ENCODE assay signal across 13 cellular contexts in genomic region chr2:69790601-69790959, GRCh38. TPM values are rescaled to one million over a fixed set of nuclear protein-coding genes. Genes with fewer than 3 reads are reported as not detected.
DNase-seq lines count a peak whose midpoint lies in the region; ATAC-seq, FAIRE-seq and TF ChIP-seq lines count a peak whose summit lies in the region.
"Had no signal": no experiment of that assay in that cellular context is flagged by ENCODE, and none has a peak within 500 bp of the region (broad histone marks: within the 10 kb centered on the region; RNA-seq: fewer than 3 reads in every experiment).

No MANE protein-coding gene starts in this region.

- no peak overlapping the region for H3K4me3 Mint-ChIP-seq in astrocyte (ENCODE audit: unreplicated experiment)
- H3K4me3 Mint-ChIP-seq in mesothelial cell of epicardium: no peak overlapping the region
- H3K4me3 Mint-ChIP-seq: activated T-helper 1 cell treated with anti-CD3 and anti-CD28 coated beads, Interleukin-12 subunit alpha, Interleukin-12 subunit beta, Interleukin-2, Interleukin-4 antibody, amounts not matched to agents 30 ng/mL and 10 ng/mL and 1 ng/mL, durations not matched to agents 14 hours and 24 hours and 36 hours had no signal

- H3K27ac ChIP-seq in astrocyte (ENCODE audit: low read depth, low read length): peak overlapping the region; percentile 86
- peak overlapping the region; percentile 42 for H3K27ac ChIP-seq in subcutaneous abdominal adipose tissue (ENCODE audit: low read depth, low read length)
- peak overlapping the region in 1 of 2 experiments; percentile 67; a peak in 1 of 4 replicates for H3K27ac ChIP-seq in SK-N-SH (ENCODE audit: low read depth in 2 of 2, low read length in 1 of 2)

- no peaks in the 10 kb centered on the region for H3K9me3 ChIP-seq in astrocyte (ENCODE audit: insufficient read depth, low read depth, low read length)
- H3K9me3 ChIP-seq in subcutaneous abdominal adipose tissue (ENCODE audit: control insufficient read depth in 5 of 5, low read length in 5 of 5): no peaks in the 10 kb centered on the region
- no peaks in the 10 kb centered on the region for H3K9me3 ChIP-seq in SK-N-SH

- TF ChIP-seq CTCF in astrocyte (IDR thresholded peaks at IDR 0.05; ENCODE audit: insufficient read depth, low read depth, low read length): no peak
- TF ChIP-seq CTCF in mesothelial cell of epicardium (IDR thresholded peaks at IDR 0.05; ENCODE audit: unreplicated experiment): no peak
- no peak for TF ChIP-seq CTCF in SK-N-SH (IDR thresholded peaks at IDR 0.05)

- H3K27me3 ChIP-seq in astrocyte (ENCODE audit: insufficient read depth, low read length): no peaks in the 10 kb centered on the region
- H3K27me3 ChIP-seq in subcutaneous abdominal adipose tissue (ENCODE audit: control insufficient read depth in 5 of 5, insufficient read depth in 4 of 5, low read length in 5 of 5): no peaks in the 10 kb centered on the region
- H3K27me3 ChIP-seq in SK-N-SH (ENCODE audit: insufficient read depth): no peaks in the 10 kb centered on the region

- ATAC-seq in GM19452 (IDR thresholded peaks at IDR 0.05; ENCODE audit: unreplicated experiment): peak; percentile 1
- ATAC-seq in GM18867 (IDR thresholded peaks at IDR 0.05; ENCODE audit: unreplicated experiment): no peak

- DNase-seq in astrocyte (ENCODE audit: low read depth): no peak
- DNase-seq in mesothelial cell of epicardium (ENCODE audit: low spot score in 2 of 2, unreplicated experiment in 2 of 2): no peak
- no peak for DNase-seq in SK-N-SH
- DNase-seq in retina: no peak
- no peak for DNase-seq in NCI-H510A (lab: John Stamatoyannopoulos, UW)
- DNase-seq: activated CD4-positive, CD25-positive, alpha-beta regulatory T cell treated with anti-CD3 and anti-CD28 coated beads, Interleukin-2, amount 50 U/mL, for 72 hours; NCI-H1930; SHP77 had no signal

- H3K27me3 Mint-ChIP-seq in astrocyte (ENCODE audit: low read depth, unreplicated experiment) (no peaks in the 10 kb centered on the region), mesothelial cell of epicardium (ENCODE audit: low read depth) (no peaks in the 10 kb centered on the region)

- H3K36me3 ChIP-seq in astrocyte (ENCODE audit: insufficient read depth, low read length) (no peaks in the 10 kb centered on the region), subcutaneous abdominal adipose tissue (ENCODE audit: control insufficient read depth in 5 of 5, insufficient read depth in 5 of 5, low read length in 5 of 5) (peaks cover 0 to 20% (median 6%) of the 10 kb centered on the region in 5 donors), SK-N-SH (replicated peaks in 1 of 2; ENCODE audit: control insufficient read depth in 1 of 2, insufficient read depth in 2 of 2, low read length in 1 of 2) (peaks cover 2 to 20% of the 10 kb centered on the region in 2 experiments)

- CTCF ChIA-PET in SK-N-SH (lab: Yijun Ruan, JAX): interaction anchor here (1.8 to 2.1 kb wide), 2 partner anchors 27 to 66 kb away, joined by 8 to 9 read pairs; no protein-coding TSS in a partner anchor

- 88% methylated on average over 1 of the region's 1 CpG for WGBS in SK-N-SH (ENCODE audit: low lambda C conversion rate)

- H3K36me3 Mint-ChIP-seq in astrocyte (ENCODE audit: low read depth, unreplicated experiment) (peaks cover 17% of the 10 kb centered on the region), mesothelial cell of epicardium (peaks cover 5% of the 10 kb centered on the region)

- TF ChIP-seq RAD21 in SK-N-SH (IDR thresholded peaks at IDR 0.05; ENCODE audit: low read length): no peak

- no peak overlapping the region for H3K4me3 ChIP-seq in astrocyte (ENCODE audit: insufficient read depth, low read depth, low read length)
- no peak overlapping the region for H3K4me3 ChIP-seq in subcutaneous abdominal adipose tissue (ENCODE audit: low read depth in 1 of 5, low read length in 5 of 5)
- no peak overlapping the region for H3K4me3 ChIP-seq in SK-N-SH (ENCODE audit: low read depth in 2 of 2, low read length in 1 of 2)

- H3K9me2 ChIP-seq in SK-N-SH: no peaks in the 10 kb centered on the region

- H3K9ac ChIP-seq in astrocyte (ENCODE audit: low read length) (peak overlapping the region; percentile 78), subcutaneous abdominal adipose tissue (ENCODE audit: low read length in 5 of 5) (peak overlapping the region in 2 of 5 donors; percentile 5 to 48), SK-N-SH (no peak overlapping the region)

- peak overlapping the region; percentile 97 for H3K27ac Mint-ChIP-seq in astrocyte (ENCODE audit: unreplicated experiment)
- peak overlapping the region; percentile 97 for H3K27ac Mint-ChIP-seq in mesothelial cell of epicardium

- H3K4me1 Mint-ChIP-seq in astrocyte (ENCODE audit: low read depth, unreplicated experiment): peaks cover 36% of the 10 kb centered on the region
- H3K4me1 Mint-ChIP-seq in mesothelial cell of epicardium: peaks cover 36% of the 10 kb centered on the region

- H3F3A ChIP-seq in SK-N-SH (replicated peaks; ENCODE audit: insufficient read depth): no peaks in the 10 kb centered on the region

- H2AFZ ChIP-seq in astrocyte (ENCODE audit: low read depth, low read length) (no peak overlapping the region), SK-N-SH (ENCODE audit: low read depth) (no peak overlapping the region)

- H4K20me1 ChIP-seq in astrocyte (ENCODE audit: insufficient read depth, low read length): no peaks in the 10 kb centered on the region
- no peaks in the 10 kb centered on the region for H4K20me1 ChIP-seq in SK-N-SH (ENCODE audit: insufficient read depth)

- POLR2A ChIA-PET in SK-N-SH (lab: Yijun Ruan, JAX): no interaction called here

- peak overlapping the region; percentile 76 for H3K4me2 ChIP-seq in astrocyte (ENCODE audit: low read length)
- H3K4me2 ChIP-seq in SK-N-SH: no peak overlapping the region

- H3K9me3 Mint-ChIP-seq in astrocyte (ENCODE audit: unreplicated experiment): no peaks in the 10 kb centered on the region
- no peaks in the 10 kb centered on the region for H3K9me3 Mint-ChIP-seq in mesothelial cell of epicardium
- H3K9me3 Mint-ChIP-seq: activated T-helper 1 cell treated with anti-CD3 and anti-CD28 coated beads, Interleukin-12 subunit alpha, Interleukin-12 subunit beta, Interleukin-2, Interleukin-4 antibody, amounts not matched to agents 30 ng/mL and 10 ng/mL and 1 ng/mL, durations not matched to agents 14 hours and 24 hours and 36 hours had no signal

- no peak for FAIRE-seq in astrocyte (lab: Jason Lieb, UNC)
- FAIRE-seq: colon had no signal

- peaks cover 23% of the 10 kb centered on the region for H3K4me1 ChIP-seq in astrocyte (ENCODE audit: insufficient read depth, low read length)
- peaks cover 0 to 27% (median 22%) of the 10 kb centered on the region in 5 donors for H3K4me1 ChIP-seq in subcutaneous abdominal adipose tissue (ENCODE audit: control insufficient read depth in 5 of 5, insufficient read depth in 5 of 5, low read length in 5 of 5)
- H3K4me1 ChIP-seq in SK-N-SH (ENCODE audit: control insufficient read depth in 1 of 2, insufficient read depth in 2 of 2, low read depth in 1 of 2, low read length in 1 of 2): peaks cover 0 to 10% of the 10 kb centered on the region in 2 experiments; a peak in 3 of 4 replicates

- no peak for TF ChIP-seq EP300 in SK-N-SH (IDR thresholded peaks at IDR 0.05; ENCODE audit: borderline replicate concordance in 1 of 2, low read depth in 1 of 2, low read length in 1 of 2)

- H3K79me2 ChIP-seq in astrocyte (ENCODE audit: insufficient read depth, low read length): no peaks in the 10 kb centered on the region
- no peaks in the 10 kb centered on the region for H3K79me2 ChIP-seq in SK-N-SH (ENCODE audit: insufficient read depth)

TF ChIP-seq in SK-N-SH, 30 proteins besides CTCF, POLR2A, EP300 and RAD21 (continues in another document):
- TF ChIP-seq RFX5 (IDR thresholded peaks at IDR 0.05; ENCODE audit: low read length) (no peak), FOXJ3 (CRISPR knock-in tag; IDR thresholded peaks at IDR 0.05) (no peak), EZH2phosphoT487 (IDR thresholded peaks at IDR 0.05; ENCODE audit: borderline replicate concordance, low read depth) (no peak), GABPA (IDR thresholded peaks at IDR 0.05; ENCODE audit: low read depth) (no peak), NRF1 (IDR thresholded peaks at IDR 0.05; ENCODE audit: low read depth, low read length) (no peak), MEF2A (IDR thresholded peaks at IDR 0.05; ENCODE audit: borderline replicate concordance, low read depth) (no peak), USF1 (IDR thresholded peaks at IDR 0.05; ENCODE audit: borderline replicate concordance, low read depth) (no peak), ELF1 (IDR thresholded peaks at IDR 0.05) (no peak), USF2 (IDR thresholded peaks at IDR 0.05; ENCODE audit: borderline replicate concordance, low read depth, low read length) (no peak), TCF12 (IDR thresholded peaks at IDR 0.05) (no peak), JUND (IDR thresholded peaks at IDR 0.05) (no peak), SMC3 (IDR thresholded peaks at IDR 0.05; ENCODE audit: low read depth, low read length) (no peak), MAX (IDR thresholded peaks at IDR 0.05; ENCODE audit: low read depth) (no peak)

RNA-seq across cellular contexts. Expression of gene GMCL1, which starts 38.9 kb away (rescaled TPM):
- total RNA-seq in astrocyte (9.5 and 12.7 TPM in 2 replicates), mesothelial cell of epicardium (14.1 to 18.6 TPM (median 16.3 TPM) in 3 replicates)
- polyA plus RNA-seq in SK-N-SH (2012; rRNA removed): 5.3 and 6.2 TPM in 2 replicates
- polyA plus RNA-seq in SK-N-SH (2012; cell fraction: cytosol; rRNA removed): 6.4 and 7.6 TPM in 2 replicates
- polyA plus RNA-seq in SK-N-SH (2012; cell fraction: nucleus; rRNA removed): 6.2 and 8.9 TPM in 2 replicates

RNA-seq across cellular contexts. Expression of gene ANXA4, which starts 48.6 kb away (rescaled TPM):
- total RNA-seq in astrocyte: 122 and 132 TPM in 2 replicates
- total RNA-seq in mesothelial cell of epicardium: 41.4 to 45.1 TPM (median 42.2 TPM) in 3 replicates
- polyA plus RNA-seq in SK-N-SH (2012; rRNA removed): 93.2 and 137 TPM in 2 replicates
- polyA plus RNA-seq in SK-N-SH (2012; cell fraction: cytosol; rRNA removed): 86.9 and 101 TPM in 2 replicates
- polyA plus RNA-seq in SK-N-SH (2012; cell fraction: nucleus; rRNA removed): 126 and 213 TPM in 2 replicates
